In the genomic region with DNA sequence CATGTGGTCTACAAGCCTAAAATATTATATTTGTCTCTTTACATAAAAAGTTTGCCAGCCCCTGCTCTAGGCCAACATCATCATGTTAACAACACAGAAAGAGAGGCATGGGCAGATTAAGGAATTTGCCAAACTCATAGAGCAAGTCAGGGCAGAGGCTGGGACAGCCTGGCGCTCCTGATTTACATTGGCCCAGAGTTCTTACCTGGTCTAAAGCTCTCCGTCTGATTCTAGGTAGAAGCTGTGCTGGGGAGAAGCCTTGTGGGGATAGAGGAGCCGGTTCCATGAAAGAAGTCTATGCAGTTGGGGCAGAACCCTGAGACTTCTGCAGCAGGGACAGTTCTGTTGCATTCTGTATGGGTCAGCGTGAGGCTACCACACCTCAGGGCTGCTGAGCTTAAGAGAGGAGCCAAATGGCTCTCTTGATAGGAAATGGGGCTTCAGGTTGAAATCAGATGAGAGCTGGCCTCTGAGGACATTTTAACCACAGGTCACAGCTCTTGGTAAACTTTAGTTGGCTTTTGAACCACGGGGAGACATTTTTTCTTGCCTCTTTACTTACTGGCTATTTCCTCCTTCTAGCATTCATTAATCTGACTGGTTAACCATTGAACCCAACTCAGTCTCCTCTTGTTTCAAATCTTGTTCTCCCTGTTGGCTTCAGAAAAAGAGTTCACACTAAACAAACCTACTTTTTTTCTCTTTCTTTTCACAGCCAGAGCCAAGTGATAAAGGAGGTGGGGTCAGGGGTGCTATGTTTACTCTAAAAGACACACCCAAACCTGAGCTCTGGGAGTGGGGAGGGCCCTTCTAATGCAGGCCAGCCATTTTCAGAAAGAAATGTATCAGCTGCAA, we compare ENCODE assay signal across 1 cellular context.
TF ChIP-seq lines count a peak whose summit lies in the region.

No MANE protein-coding gene starts in this region.

TF ChIP-seq in GM23338, 12 proteins besides CTCF, POLR2A, EP300 and RAD21:
- TF ChIP-seq, protein P1, sequence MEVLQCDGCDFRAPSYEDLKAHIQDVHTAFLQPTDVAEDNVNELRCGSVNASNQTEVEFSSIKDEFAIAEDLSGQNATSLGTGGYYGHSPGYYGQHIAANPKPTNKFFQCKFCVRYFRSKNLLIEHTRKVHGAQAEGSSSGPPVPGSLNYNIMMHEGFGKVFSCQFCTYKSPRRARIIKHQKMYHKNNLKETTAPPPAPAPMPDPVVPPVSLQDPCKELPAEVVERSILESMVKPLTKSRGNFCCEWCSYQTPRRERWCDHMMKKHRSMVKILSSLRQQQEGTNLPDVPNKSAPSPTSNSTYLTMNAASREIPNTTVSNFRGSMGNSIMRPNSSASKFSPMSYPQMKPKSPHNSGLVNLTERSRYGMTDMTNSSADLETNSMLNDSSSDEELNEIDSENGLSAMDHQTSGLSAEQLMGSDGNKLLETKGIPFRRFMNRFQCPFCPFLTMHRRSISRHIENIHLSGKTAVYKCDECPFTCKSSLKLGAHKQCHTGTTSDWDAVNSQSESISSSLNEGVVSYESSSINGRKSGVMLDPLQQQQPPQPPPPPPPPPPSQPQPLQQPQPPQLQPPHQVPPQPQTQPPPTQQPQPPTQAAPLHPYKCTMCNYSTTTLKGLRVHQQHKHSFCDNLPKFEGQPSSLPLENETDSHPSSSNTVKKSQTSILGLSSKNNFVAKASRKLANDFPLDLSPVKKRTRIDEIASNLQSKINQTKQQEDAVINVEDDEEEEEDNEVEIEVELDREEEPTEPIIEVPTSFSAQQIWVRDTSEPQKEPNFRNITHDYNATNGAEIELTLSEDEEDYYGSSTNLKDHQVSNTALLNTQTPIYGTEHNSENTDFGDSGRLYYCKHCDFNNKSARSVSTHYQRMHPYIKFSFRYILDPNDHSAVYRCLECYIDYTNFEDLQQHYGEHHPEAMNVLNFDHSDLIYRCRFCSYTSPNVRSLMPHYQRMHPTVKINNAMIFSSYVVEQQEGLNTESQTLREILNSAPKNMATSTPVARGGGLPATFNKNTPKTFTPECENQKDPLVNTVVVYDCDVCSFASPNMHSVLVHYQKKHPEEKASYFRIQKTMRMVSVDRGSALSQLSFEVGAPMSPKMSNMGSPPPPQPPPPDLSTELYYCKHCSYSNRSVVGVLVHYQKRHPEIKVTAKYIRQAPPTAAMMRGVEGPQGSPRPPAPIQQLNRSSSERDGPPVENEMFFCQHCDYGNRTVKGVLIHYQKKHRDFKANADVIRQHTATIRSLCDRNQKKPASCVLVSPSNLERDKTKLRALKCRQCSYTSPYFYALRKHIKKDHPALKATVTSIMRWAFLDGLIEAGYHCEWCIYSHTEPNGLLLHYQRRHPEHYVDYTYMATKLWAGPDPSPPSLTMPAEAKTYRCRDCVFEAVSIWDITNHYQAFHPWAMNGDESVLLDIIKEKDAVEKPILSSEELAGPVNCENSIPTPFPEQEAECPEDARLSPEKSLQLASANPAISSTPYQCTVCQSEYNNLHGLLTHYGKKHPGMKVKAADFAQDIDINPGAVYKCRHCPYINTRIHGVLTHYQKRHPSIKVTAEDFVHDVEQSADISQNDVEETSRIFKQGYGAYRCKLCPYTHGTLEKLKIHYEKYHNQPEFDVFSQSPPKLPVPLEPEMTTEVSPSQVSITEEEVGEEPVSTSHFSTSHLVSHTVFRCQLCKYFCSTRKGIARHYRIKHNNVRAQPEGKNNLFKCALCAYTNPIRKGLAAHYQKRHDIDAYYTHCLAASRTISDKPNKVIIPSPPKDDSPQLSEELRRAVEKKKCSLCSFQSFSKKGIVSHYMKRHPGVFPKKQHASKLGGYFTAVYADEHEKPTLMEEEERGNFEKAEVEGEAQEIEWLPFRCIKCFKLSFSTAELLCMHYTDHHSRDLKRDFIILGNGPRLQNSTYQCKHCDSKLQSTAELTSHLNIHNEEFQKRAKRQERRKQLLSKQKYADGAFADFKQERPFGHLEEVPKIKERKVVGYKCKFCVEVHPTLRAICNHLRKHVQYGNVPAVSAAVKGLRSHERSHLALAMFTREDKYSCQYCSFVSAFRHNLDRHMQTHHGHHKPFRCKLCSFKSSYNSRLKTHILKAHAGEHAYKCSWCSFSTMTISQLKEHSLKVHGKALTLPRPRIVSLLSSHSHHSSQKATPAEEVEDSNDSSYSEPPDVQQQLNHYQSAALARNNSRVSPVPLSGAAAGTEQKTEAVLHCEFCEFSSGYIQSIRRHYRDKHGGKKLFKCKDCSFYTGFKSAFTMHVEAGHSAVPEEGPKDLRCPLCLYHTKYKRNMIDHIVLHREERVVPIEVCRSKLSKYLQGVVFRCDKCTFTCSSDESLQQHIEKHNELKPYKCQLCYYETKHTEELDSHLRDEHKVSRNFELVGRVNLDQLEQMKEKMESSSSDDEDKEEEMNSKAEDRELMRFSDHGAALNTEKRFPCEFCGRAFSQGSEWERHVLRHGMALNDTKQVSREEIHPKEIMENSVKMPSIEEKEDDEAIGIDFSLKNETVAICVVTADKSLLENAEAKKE (CRISPR knock-in tag; IDR thresholded peaks at IDR 0.05), result no peak
- TF ChIP-seq, protein P2, sequence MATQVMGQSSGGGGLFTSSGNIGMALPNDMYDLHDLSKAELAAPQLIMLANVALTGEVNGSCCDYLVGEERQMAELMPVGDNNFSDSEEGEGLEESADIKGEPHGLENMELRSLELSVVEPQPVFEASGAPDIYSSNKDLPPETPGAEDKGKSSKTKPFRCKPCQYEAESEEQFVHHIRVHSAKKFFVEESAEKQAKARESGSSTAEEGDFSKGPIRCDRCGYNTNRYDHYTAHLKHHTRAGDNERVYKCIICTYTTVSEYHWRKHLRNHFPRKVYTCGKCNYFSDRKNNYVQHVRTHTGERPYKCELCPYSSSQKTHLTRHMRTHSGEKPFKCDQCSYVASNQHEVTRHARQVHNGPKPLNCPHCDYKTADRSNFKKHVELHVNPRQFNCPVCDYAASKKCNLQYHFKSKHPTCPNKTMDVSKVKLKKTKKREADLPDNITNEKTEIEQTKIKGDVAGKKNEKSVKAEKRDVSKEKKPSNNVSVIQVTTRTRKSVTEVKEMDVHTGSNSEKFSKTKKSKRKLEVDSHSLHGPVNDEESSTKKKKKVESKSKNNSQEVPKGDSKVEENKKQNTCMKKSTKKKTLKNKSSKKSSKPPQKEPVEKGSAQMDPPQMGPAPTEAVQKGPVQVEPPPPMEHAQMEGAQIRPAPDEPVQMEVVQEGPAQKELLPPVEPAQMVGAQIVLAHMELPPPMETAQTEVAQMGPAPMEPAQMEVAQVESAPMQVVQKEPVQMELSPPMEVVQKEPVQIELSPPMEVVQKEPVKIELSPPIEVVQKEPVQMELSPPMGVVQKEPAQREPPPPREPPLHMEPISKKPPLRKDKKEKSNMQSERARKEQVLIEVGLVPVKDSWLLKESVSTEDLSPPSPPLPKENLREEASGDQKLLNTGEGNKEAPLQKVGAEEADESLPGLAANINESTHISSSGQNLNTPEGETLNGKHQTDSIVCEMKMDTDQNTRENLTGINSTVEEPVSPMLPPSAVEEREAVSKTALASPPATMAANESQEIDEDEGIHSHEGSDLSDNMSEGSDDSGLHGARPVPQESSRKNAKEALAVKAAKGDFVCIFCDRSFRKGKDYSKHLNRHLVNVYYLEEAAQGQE (IDR thresholded peaks at IDR 0.05; ENCODE audit: unreplicated experiment), result no peak
- TF ChIP-seq CREB1 (CRISPR knock-in tag; IDR thresholded peaks at IDR 0.05; ENCODE audit: low read depth), result no peak
- no peak for TF ChIP-seq EZH2 (IDR thresholded peaks at IDR 0.05; ENCODE audit: low read depth, unreplicated experiment)
- TF ChIP-seq ZNF331 (CRISPR knock-in tag; IDR thresholded peaks at IDR 0.05; ENCODE audit: low read depth), result no peak
- TF ChIP-seq JUNB (IDR thresholded peaks at IDR 0.05; ENCODE audit: unreplicated experiment), result no peak
- no peak for TF ChIP-seq NANOG (IDR thresholded peaks at IDR 0.05; ENCODE audit: borderline replicate concordance)
- no peak for TF ChIP-seq ZNF114 (CRISPR knock-in tag; IDR thresholded peaks at IDR 0.05)
- no peak for TF ChIP-seq STAT1 (IDR thresholded peaks at IDR 0.05; ENCODE audit: unreplicated experiment)
